ENCODE assay signal across 11 cellular contexts in genomic region chr2:237698338-237698694, GRCh38.
DNase-seq lines count a peak whose midpoint lies in the region; TF ChIP-seq lines count a peak whose summit lies in the region.
"Had no signal": no experiment of that assay in that cellular context is flagged by ENCODE, and none has a peak within 500 bp of the region (broad histone marks: within the 10 kb centered on the region; RNA-seq: fewer than 3 reads in every experiment).

No MANE protein-coding gene starts in this region.

- H3K9ac ChIP-seq in neuronal stem cell (ENCODE audit: low read depth, low read length, poor library complexity) = no peak overlapping the region

- H3K27ac Mint-ChIP-seq in activated naive CD4-positive, alpha-beta T cell treated with anti-CD3 and anti-CD28 coated beads for 36 hours = peak overlapping the region; percentile 95
- H3K27ac Mint-ChIP-seq in activated T-helper 2 cell treated with anti-CD3 and anti-CD28 coated beads, Interferon-gamma antibody, Interleukin-2, Interleukin-4, amounts not matched to agents 10 μg/mL and 5 μg/mL and 100 μg/mL, durations not matched to agents 14 hours and 24 hours and 36 hours = peak overlapping the region; percentile 98
- peak overlapping the region; percentile 75 for H3K27ac Mint-ChIP-seq in mesothelial cell of epicardium

- H3K79me1 ChIP-seq in neuronal stem cell (ENCODE audit: low read depth, low read length) = peaks cover 3% of the 10 kb centered on the region

- TF ChIP-seq EP300 in tibial nerve (IDR thresholded peaks at IDR 0.05) = no peak

- H3K14ac ChIP-seq in neuronal stem cell (ENCODE audit: low read length) = no peak overlapping the region

- no peaks in the 10 kb centered on the region for H3K9me3 ChIP-seq in tibial nerve
- no peaks in the 10 kb centered on the region for H3K9me3 ChIP-seq in neuronal stem cell (replicated peaks in 1 of 2; ENCODE audit: control insufficient read depth in 2 of 2, insufficient read depth in 1 of 2, low read depth in 1 of 2, low read length in 2 of 2)

- intact Hi-C loops in activated naive CD4-positive, alpha-beta T cell treated with anti-CD3 and anti-CD28 coated beads for 36 hours (cut with micrococcal nuclease) = loop anchor here (5.0 to 10.0 kb wide), 3 partner anchors 299 to 1154 kb away; partner anchors contain the start of gene SCLY
- intact Hi-C loops in activated T-helper 2 cell treated with anti-CD3 and anti-CD28 coated beads, Interferon-gamma antibody, Interleukin-2, Interleukin-4, amounts not matched to agents 10 μg/mL and 5 μg/mL and 100 μg/mL, durations not matched to agents 14 hours and 24 hours and 36 hours (cut with micrococcal nuclease) = loop anchor here (5.0 kb wide), 1 partner anchor 364 kb away; the partner anchor contains the start of gene SCLY

- H4K8ac ChIP-seq in neuronal stem cell (ENCODE audit: low read depth, low read length) = no peak overlapping the region

- TF ChIP-seq CTCF in mesothelial cell of epicardium (IDR thresholded peaks at IDR 0.05; ENCODE audit: unreplicated experiment) = no peak
- no peak for TF ChIP-seq CTCF in tibial nerve (IDR thresholded peaks at IDR 0.05)

- H2BK5ac ChIP-seq in neuronal stem cell (ENCODE audit: low read length) = no peak overlapping the region

- H2BK15ac ChIP-seq in neuronal stem cell (ENCODE audit: low read length) = no peak overlapping the region

- no peak overlapping the region for H3K23ac ChIP-seq in neuronal stem cell (ENCODE audit: low read depth, low read length, poor library complexity)

- H3K36me3 ChIP-seq in tibial nerve (no peaks in the 10 kb centered on the region), neuronal stem cell (replicated peaks in 1 of 2; ENCODE audit: control insufficient read depth in 2 of 2, insufficient read depth in 2 of 2, low read length in 2 of 2) (no peaks in the 10 kb centered on the region)

- no peak overlapping the region for H2BK120ac ChIP-seq in neuronal stem cell (ENCODE audit: low read depth, low read length)

- no peaks in the 10 kb centered on the region for H3K9me3 Mint-ChIP-seq in activated naive CD4-positive, alpha-beta T cell treated with anti-CD3 and anti-CD28 coated beads for 36 hours
- no peaks in the 10 kb centered on the region for H3K9me3 Mint-ChIP-seq in activated T-helper 2 cell treated with anti-CD3 and anti-CD28 coated beads, Interferon-gamma antibody, Interleukin-2, Interleukin-4, amounts not matched to agents 10 μg/mL and 5 μg/mL and 100 μg/mL, durations not matched to agents 14 hours and 24 hours and 36 hours
- H3K9me3 Mint-ChIP-seq in mesothelial cell of epicardium = no peaks in the 10 kb centered on the region

- no peak overlapping the region for H3K4ac ChIP-seq in neuronal stem cell (ENCODE audit: low read length)

- H4K91ac ChIP-seq in neuronal stem cell (ENCODE audit: low read depth, low read length, poor library complexity) = no peak overlapping the region

- H3K4me1 Mint-ChIP-seq in activated naive CD4-positive, alpha-beta T cell treated with anti-CD3 and anti-CD28 coated beads for 36 hours (ENCODE audit: low read depth) = peaks cover 90% of the 10 kb centered on the region
- peaks cover 85% of the 10 kb centered on the region for H3K4me1 Mint-ChIP-seq in activated T-helper 2 cell treated with anti-CD3 and anti-CD28 coated beads, Interferon-gamma antibody, Interleukin-2, Interleukin-4, amounts not matched to agents 10 μg/mL and 5 μg/mL and 100 μg/mL, durations not matched to agents 14 hours and 24 hours and 36 hours (ENCODE audit: low read depth)
- H3K4me1 Mint-ChIP-seq in mesothelial cell of epicardium = peaks cover 83% of the 10 kb centered on the region

- H3K4me1 ChIP-seq in tibial nerve = peaks cover 0 to 83% (median 67%) of the 10 kb centered on the region in 4 donors
- H3K4me1 ChIP-seq in neuronal stem cell (ENCODE audit: control insufficient read depth in 2 of 2, insufficient read depth in 1 of 2, low read depth in 1 of 2, low read length in 2 of 2) = peaks cover 13 to 44% of the 10 kb centered on the region in 2 donors

- no peaks in the 10 kb centered on the region for H3K27me3 Mint-ChIP-seq in activated naive CD4-positive, alpha-beta T cell treated with anti-CD3 and anti-CD28 coated beads for 36 hours (ENCODE audit: low read depth)
- no peaks in the 10 kb centered on the region for H3K27me3 Mint-ChIP-seq in activated T-helper 2 cell treated with anti-CD3 and anti-CD28 coated beads, Interferon-gamma antibody, Interleukin-2, Interleukin-4, amounts not matched to agents 10 μg/mL and 5 μg/mL and 100 μg/mL, durations not matched to agents 14 hours and 24 hours and 36 hours (ENCODE audit: low read depth)
- H3K27me3 Mint-ChIP-seq in mesothelial cell of epicardium (ENCODE audit: low read depth) = peaks cover 10% of the 10 kb centered on the region

- 77 to 87% methylated on average over 3 to 5 of the region's 5 CpGs for WGBS in tibial nerve, 2 donors
- no CpG with 5 or more reads among the region's 5 CpGs for WGBS in neuronal stem cell (ENCODE audit: extremely low coverage in 2 of 2, insufficient read length in 2 of 2, insufficient replicate concordance in 1 of 2), 2 donors

- DNase-seq in activated naive CD4-positive, alpha-beta T cell treated with anti-CD3 and anti-CD28 coated beads for 36 hours = no peak
- no peak for DNase-seq in activated naive CD4-positive, alpha-beta T cell treated with anti-CD3 and anti-CD28 coated beads, Interleukin-2, amount 50 U/mL, for 16 hours
- no peak for DNase-seq in activated T-helper 2 cell treated with anti-CD3 and anti-CD28 coated beads, Interferon-gamma antibody, Interleukin-2, Interleukin-4, amounts not matched to agents 10 μg/mL and 5 μg/mL and 100 μg/mL, durations not matched to agents 14 hours and 24 hours and 36 hours (ENCODE audit: low spot score)
- DNase-seq in mesothelial cell of epicardium (ENCODE audit: low spot score in 2 of 2, unreplicated experiment in 2 of 2) (no peak), tibial nerve (ENCODE audit: low spot score in 2 of 2) (no peak), neuronal stem cell (ENCODE audit: low spot score) (no peak), globus pallidus (ENCODE audit: low spot score) (no peak), SW480 (ENCODE audit: low spot score) (no peak)
- DNase-seq: IMR-90, NCI-H226, retina had no signal

- no peak overlapping the region for H3K4me2 ChIP-seq in neuronal stem cell (ENCODE audit: insufficient read depth, low read length, poor library complexity, severe bottlenecking)

- H3K27ac ChIP-seq in tibial nerve = peak overlapping the region in 3 of 4 donors; percentile 21 to 97 (median 66)
- H3K27ac ChIP-seq in neuronal stem cell (replicated peaks; ENCODE audit: low read length) = no peak overlapping the region

- no peak overlapping the region for H2AFZ ChIP-seq in neuronal stem cell (ENCODE audit: low read length)

- H3K36me3 Mint-ChIP-seq in activated naive CD4-positive, alpha-beta T cell treated with anti-CD3 and anti-CD28 coated beads for 36 hours (ENCODE audit: low read depth) = peaks cover 7% of the 10 kb centered on the region
- peaks cover 63% of the 10 kb centered on the region for H3K36me3 Mint-ChIP-seq in activated T-helper 2 cell treated with anti-CD3 and anti-CD28 coated beads, Interferon-gamma antibody, Interleukin-2, Interleukin-4, amounts not matched to agents 10 μg/mL and 5 μg/mL and 100 μg/mL, durations not matched to agents 14 hours and 24 hours and 36 hours (ENCODE audit: low read depth)
- no peaks in the 10 kb centered on the region for H3K36me3 Mint-ChIP-seq in mesothelial cell of epicardium

- TF ChIP-seq POLR2A in tibial nerve (IDR thresholded peaks at IDR 0.05) = no peak

- peak overlapping the region; percentile 71 for H3K4me3 Mint-ChIP-seq in activated naive CD4-positive, alpha-beta T cell treated with anti-CD3 and anti-CD28 coated beads for 36 hours
- peak overlapping the region; percentile 99 for H3K4me3 Mint-ChIP-seq in activated T-helper 2 cell treated with anti-CD3 and anti-CD28 coated beads, Interferon-gamma antibody, Interleukin-2, Interleukin-4, amounts not matched to agents 10 μg/mL and 5 μg/mL and 100 μg/mL, durations not matched to agents 14 hours and 24 hours and 36 hours (ENCODE audit: low read depth)
- H3K4me3 Mint-ChIP-seq in mesothelial cell of epicardium = no peak overlapping the region

- H3K4me3 ChIP-seq in tibial nerve (no peak overlapping the region), neuronal stem cell (ENCODE audit: low read length in 2 of 2) (no peak overlapping the region)

- H2AK5ac ChIP-seq in neuronal stem cell (ENCODE audit: low read depth, low read length) = no peak overlapping the region

- H3K27me3 ChIP-seq in tibial nerve = no peaks in the 10 kb centered on the region
- peaks cover 0 to 13% (median 0%) of the 10 kb centered on the region in 3 experiments for H3K27me3 ChIP-seq in neuronal stem cell (ENCODE audit: control insufficient read depth in 3 of 3, insufficient read depth in 3 of 3, low read depth in 1 of 3, low read length in 3 of 3)

- H3K18ac ChIP-seq in neuronal stem cell (ENCODE audit: low read length) = no peak overlapping the region

- no peak overlapping the region for H2BK12ac ChIP-seq in neuronal stem cell (ENCODE audit: low read length)

- CTCF ChIA-PET in activated naive CD4-positive, alpha-beta T cell treated with anti-CD3 and anti-CD28 coated beads for 36 hours (lab: Charles Lee) = interaction anchor here (1.0 to 13.1 kb wide), 5 partner anchors 11 to 185 kb away, joined by 3 to 142 read pairs (median 4); no protein-coding TSS in a partner anchor
